In the genomic region with DNA sequence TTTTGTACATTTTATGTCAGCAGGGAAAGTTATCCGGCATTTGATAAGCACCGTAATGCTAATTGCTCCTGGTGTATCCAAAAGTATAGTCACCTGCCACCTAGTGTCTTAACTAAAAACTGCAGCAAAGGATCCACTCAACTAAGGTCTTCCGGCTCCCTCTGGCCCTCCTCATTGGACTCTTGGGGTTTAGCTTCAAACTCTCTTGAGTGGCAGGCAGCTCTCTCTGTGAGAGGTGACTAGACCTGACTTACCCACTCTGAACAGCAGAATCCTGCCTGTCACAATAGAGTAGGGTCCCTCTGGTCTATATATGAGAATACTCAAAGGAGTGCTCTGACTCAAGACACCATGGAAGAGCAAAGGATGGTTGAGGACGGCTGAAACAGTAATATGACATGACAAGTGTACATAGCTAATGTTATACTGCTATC, we compare ENCODE assay signal across 8 cellular contexts.
DNase-seq lines count a peak whose midpoint lies in the region; ATAC-seq and TF ChIP-seq lines count a peak whose summit lies in the region.

No MANE protein-coding gene starts in this region.

- H3K9me3 ChIP-seq in Panc1 (ENCODE audit: control insufficient read depth, insufficient read depth, low read depth, low read length) (no peaks in the 10 kb centered on the region), prostate gland (no peaks in the 10 kb centered on the region)

- POLR2A ChIA-PET in Panc1 (lab: Charles Lee) = no interaction called here

- H3K9ac ChIP-seq in KMS-11 = no peak overlapping the region

- peak overlapping the region; percentile 28; the same call in 1 of the 2 replicates for H2AFZ ChIP-seq in KMS-11 (ENCODE audit: low read depth)

- in situ Hi-C loops in Panc1 (cut with HindIII; ENCODE audit: low pct_unique_long_range_greater_than_20kb, low sequenced_read_pairs) = no loop called here

- TF ChIP-seq CTCF in KMS-11 (conservative IDR thresholded peaks at IDR 0.05; ENCODE audit: low read depth, low read length) (peak; percentile 91), Panc1 (IDR thresholded peaks at IDR 0.05) (peak; percentile 84), prostate gland (IDR thresholded peaks at IDR 0.05) (peak; percentile 72 to 84 (median 77))

- TF ChIP-seq POLR2A in prostate gland (IDR thresholded peaks at IDR 0.05) = no peak

- intact Hi-C loops in Panc1 (cut with micrococcal nuclease; ENCODE audit: unreplicated experiment) (loop anchor here (1.0 to 10.0 kb wide), 2 partner anchors 257 to 737 kb away; no protein-coding TSS in a partner anchor), prostate gland (cut with DNase I) (loop anchor here (2.0 to 10.0 kb wide), 3 partner anchors 53 to 745 kb away; no protein-coding TSS in a partner anchor)

- no peak overlapping the region for H3K27ac ChIP-seq in KMS-11
- no peak overlapping the region for H3K27ac ChIP-seq in Panc1 (ENCODE audit: low read length)
- no peak overlapping the region for H3K27ac ChIP-seq in prostate gland

- H4K20me1 ChIP-seq in KMS-11 (ENCODE audit: insufficient read depth) = no peaks in the 10 kb centered on the region

- H3K4me3 ChIP-seq in KMS-11 (IDR thresholded peaks at IDR 0.05; ENCODE audit: insufficient read depth, low read depth, low read length) (no peak overlapping the region), Panc1 (ENCODE audit: low read depth in 2 of 2, low read length in 2 of 2) (no peak overlapping the region), prostate gland (no peak overlapping the region)

- DNase-seq in Daoy (ENCODE audit: low read depth) = peak; percentile 64
- peak; percentile 67 for DNase-seq in Panc1 (ENCODE audit: low read depth, low spot score)
- peak; percentile 64 for DNase-seq in activated effector memory CD4-positive, alpha-beta T cell treated with anti-CD3 and anti-CD28 coated beads, Interleukin-2, amount 50 U/mL, for 16 hours
- DNase-seq in germinal center (ENCODE audit: low spot score) = peak; percentile 51
- DNase-seq in prostate gland (ENCODE audit: low spot score) = peak; percentile 76

- WGBS in prostate gland = 19% methylated on average over 4 of the region's 4 CpGs

- H3K79me2 ChIP-seq in KMS-11 (ENCODE audit: insufficient read depth, low read depth) = no peaks in the 10 kb centered on the region

- ATAC-seq in GM21576 (IDR thresholded peaks at IDR 0.05; ENCODE audit: unreplicated experiment) (peak; percentile 85), Panc1 (peak; percentile 92), HG03196 (IDR thresholded peaks at IDR 0.05; ENCODE audit: unreplicated experiment) (no peak)

- H3K4me1 ChIP-seq in KMS-11 (ENCODE audit: low read depth, poor library complexity, severe bottlenecking) = no peaks in the 10 kb centered on the region
- H3K4me1 ChIP-seq in Panc1 (ENCODE audit: control insufficient read depth, insufficient read depth, low read length) = no peaks in the 10 kb centered on the region
- H3K4me1 ChIP-seq in prostate gland (replicated peaks) = no peaks in the 10 kb centered on the region

- no peaks in the 10 kb centered on the region for H3K27me3 ChIP-seq in KMS-11 (ENCODE audit: insufficient read depth, low read depth)
- H3K27me3 ChIP-seq in Panc1 (ENCODE audit: control insufficient read depth, insufficient read depth, low read length) = peaks cover 3% of the 10 kb centered on the region
- H3K27me3 ChIP-seq in prostate gland (replicated peaks; ENCODE audit: insufficient read depth) = no peaks in the 10 kb centered on the region

- CTCF ChIA-PET in Panc1 (lab: Charles Lee) = interaction anchor here (0.6 to 2.4 kb wide), 4 partner anchors 257 to 831 kb away, joined by 3 to 12 read pairs (median 6); no protein-coding TSS in a partner anchor

- H3K36me3 ChIP-seq in KMS-11 (ENCODE audit: insufficient read depth) (no peaks in the 10 kb centered on the region), Panc1 (ENCODE audit: control insufficient read depth, insufficient read depth, low read length) (no peaks in the 10 kb centered on the region), prostate gland (no peaks in the 10 kb centered on the region)

- no TSS peak for BruUV-seq in Panc1 (replicated peaks; lab: Mats Ljungman, UMichigan)

- H3K4me2 ChIP-seq in KMS-11 = no peak overlapping the region
